In genomic region chr11:7955191-7955590, GRCh38 we compare ENCODE assay signal across 38 cellular contexts. TPM values are rescaled to one million over a fixed set of nuclear protein-coding genes. Genes with fewer than 3 reads are reported as not detected.
"Had no signal": no experiment of that assay in that cellular context is flagged by ENCODE, and none has a peak within 500 bp of the region (broad histone marks: within the 10 kb centered on the region; RNA-seq: fewer than 3 reads in every experiment).

No MANE protein-coding gene starts in this region.

- H3K36me3 Mint-ChIP-seq: activated CD4-positive, alpha-beta memory T cell treated with anti-CD3 and anti-CD28 coated beads for 36 hours; activated naive CD4-positive, alpha-beta T cell treated with anti-CD3 and anti-CD28 coated beads, Interleukin-2, amount 50 U/mL, for 72 hours; activated naive CD8-positive, alpha-beta T cell treated with anti-CD3 and anti-CD28 coated beads for 36 hours had no signal

- H3K4me3 ChIP-seq: adrenal gland, body of pancreas, breast epithelium had no signal

- H3K9me3 Mint-ChIP-seq: activated CD4-positive, alpha-beta memory T cell treated with anti-CD3 and anti-CD28 coated beads for 36 hours; activated CD4-positive, alpha-beta T cell treated with anti-CD3 and anti-CD28 coated beads, Interleukin-2, amount 10 ng/mL, durations not matched to agents 24 days and 14 days; activated CD8-positive, alpha-beta T cell treated with anti-CD3 and anti-CD28 coated beads for 36 hours; activated naive CD4-positive, alpha-beta T cell treated with anti-CD3 and anti-CD28 coated beads, Interleukin-2, amount 50 U/mL, for 72 hours; activated T-cell treated with anti-CD3 and anti-CD28 coated beads, Interleukin-2, amount 50 U/mL, for 72 hours; T-helper 1 cell treated with Interleukin-12 subunit alpha and Interleukin-12 subunit beta and Interleukin-4 antibody, amounts not matched to agents 30 μg/mL and 1 μg/mL, for 36 hours; T-helper 2 cell treated with Interferon-gamma antibody and Interleukin-4, amounts not matched to agents 5 μg/mL and 100 μg/mL, for 36 hours had no signal

- H3K36me3 ChIP-seq: adrenal gland, brain microvascular endothelial cell, breast epithelium had no signal

- DNase-seq: activated B cell treated with CpG ODN at 0.5 μM for 24 hours; activated CD4-positive, alpha-beta memory T cell treated with anti-CD3 and anti-CD28 coated beads for 36 hours; activated CD4-positive, alpha-beta T cell treated with anti-CD3 and anti-CD28 coated beads for 4 hours; activated CD4-positive, alpha-beta T cell treated with anti-CD3 and anti-CD28 coated beads, Interleukin-2, amount 10 ng/mL, durations not matched to agents 24 days and 14 days; activated CD4-positive, alpha-beta T cell treated with anti-CD3 and anti-CD28 coated beads, Interleukin-2, amount 50 U/mL, for 1 hour; activated CD4-positive, alpha-beta T cell treated with anti-CD3 and anti-CD28 coated beads, Interleukin-2, amount 50 U/mL, for 4 hours; activated CD4-positive, CD25-positive, alpha-beta regulatory T cell treated with anti-CD3 and anti-CD28 coated beads, Interleukin-2, amount 50 U/mL, for 72 hours; activated CD8-positive, alpha-beta memory T cell treated with anti-CD3 and anti-CD28 coated beads, Interleukin-2, amount 50 U/mL, for 4 hours; activated CD8-positive, alpha-beta T cell treated with anti-CD3 and anti-CD28 coated beads for 36 hours; activated effector memory CD4-positive, alpha-beta T cell treated with anti-CD3 and anti-CD28 coated beads, Interleukin-2, amount 50 U/mL, for 16 hours; activated gamma-delta T cell treated with Interleukin-2 at 50 U/mL for 16 hours; activated naive CD4-positive, alpha-beta T cell; activated naive CD4-positive, alpha-beta T cell treated with anti-CD3 and anti-CD28 coated beads for 36 hours; activated naive CD4-positive, alpha-beta T cell treated with anti-CD3 and anti-CD28 coated beads, Interleukin-2, amount 50 U/mL, for 16 hours; activated naive CD8-positive, alpha-beta T cell treated with anti-CD3 and anti-CD28 coated beads for 36 hours; activated T-cell treated with anti-CD3 and anti-CD28 coated beads for 4 hours; activated T-cell treated with anti-CD3 and anti-CD28 coated beads, Interleukin-2, amount 50 U/mL, for 1 hour; activated T-cell treated with anti-CD3 and anti-CD28 coated beads, Interleukin-2, amount 50 U/mL, for 4 hours; activated T-cell treated with anti-CD3 and anti-CD28 coated beads, Interleukin-2, amount 50 U/mL, for 72 hours; adrenal gland; amniotic stem cell; aorta; body of pancreas; brain microvascular endothelial cell; central memory CD4-positive, alpha-beta T cell; T-helper 2 cell; T-helper 9 cell had no signal

- ATAC-seq: activated CD8-positive, alpha-beta T cell treated with anti-CD3 and anti-CD28 coated beads for 36 hours; activated naive CD4-positive, alpha-beta T cell treated with anti-CD3 and anti-CD28 coated beads, Interleukin-2, amount 50 U/mL, for 72 hours; activated T-cell treated with anti-CD3 and anti-CD28 coated beads, Interleukin-2, amount 50 U/mL, for 4 hours; activated T-cell treated with anti-CD3 and anti-CD28 coated beads, Interleukin-2, amount 50 U/mL, for 72 hours; body of pancreas had no signal

- H3K9me3 ChIP-seq: adrenal gland, body of pancreas had no signal

- H3K4me1 ChIP-seq: adrenal gland, body of pancreas, breast epithelium had no signal

- H3K4me1 Mint-ChIP-seq: activated B cell treated with CpG ODN at 0.5 μM for 24 hours; activated CD4-positive, alpha-beta T cell treated with anti-CD3 and anti-CD28 coated beads, Interleukin-2, amount 10 ng/mL, durations not matched to agents 24 days and 14 days; activated naive CD8-positive, alpha-beta T cell treated with anti-CD3 and anti-CD28 coated beads for 36 hours had no signal

- H3K27ac ChIP-seq: adrenal gland, body of pancreas, brain microvascular endothelial cell, breast epithelium, VCaP had no signal

- H3K4me3 Mint-ChIP-seq: activated B cell treated with CpG ODN at 0.5 μM for 24 hours; activated CD4-positive, alpha-beta memory T cell treated with anti-CD3 and anti-CD28 coated beads for 36 hours; activated CD4-positive, alpha-beta T cell treated with anti-CD3 and anti-CD28 coated beads, Interleukin-2, amount 10 ng/mL, durations not matched to agents 24 days and 14 days; activated CD8-positive, alpha-beta T cell treated with anti-CD3 and anti-CD28 coated beads for 36 hours; activated naive CD4-positive, alpha-beta T cell treated with anti-CD3 and anti-CD28 coated beads for 36 hours; activated naive CD8-positive, alpha-beta T cell treated with anti-CD3 and anti-CD28 coated beads for 36 hours; activated T-cell treated with anti-CD3 and anti-CD28 coated beads, Interleukin-2, amount 50 U/mL, for 4 hours; activated T-cell treated with anti-CD3 and anti-CD28 coated beads, Interleukin-2, amount 50 U/mL, for 72 hours; T-helper 1 cell treated with Interleukin-12 subunit alpha and Interleukin-12 subunit beta and Interleukin-4 antibody, amounts not matched to agents 30 μg/mL and 1 μg/mL, for 36 hours; T-helper 2 cell treated with Interferon-gamma antibody and Interleukin-4, amounts not matched to agents 5 μg/mL and 100 μg/mL, for 36 hours had no signal

- H3K27me3 ChIP-seq: adrenal gland, body of pancreas, brain microvascular endothelial cell, breast epithelium had no signal

- FAIRE-seq: astrocyte, colon, TTC549 had no signal

- H3K27ac Mint-ChIP-seq: activated B cell treated with CpG ODN at 0.5 μM for 24 hours; activated CD4-positive, alpha-beta memory T cell treated with anti-CD3 and anti-CD28 coated beads for 36 hours; activated CD4-positive, alpha-beta T cell treated with anti-CD3 and anti-CD28 coated beads, Interleukin-2, amount 10 ng/mL, durations not matched to agents 24 days and 14 days; activated CD8-positive, alpha-beta T cell treated with anti-CD3 and anti-CD28 coated beads for 36 hours; activated naive CD4-positive, alpha-beta T cell treated with anti-CD3 and anti-CD28 coated beads for 36 hours; activated naive CD4-positive, alpha-beta T cell treated with anti-CD3 and anti-CD28 coated beads, Interleukin-2, amount 50 U/mL, for 72 hours; activated naive CD8-positive, alpha-beta T cell treated with anti-CD3 and anti-CD28 coated beads for 36 hours; activated T-cell treated with anti-CD3 and anti-CD28 coated beads, Interleukin-2, amount 50 U/mL, for 72 hours; T-helper 1 cell treated with Interleukin-12 subunit alpha and Interleukin-12 subunit beta and Interleukin-4 antibody, amounts not matched to agents 30 μg/mL and 1 μg/mL, for 36 hours; T-helper 2 cell treated with Interferon-gamma antibody and Interleukin-4, amounts not matched to agents 5 μg/mL and 100 μg/mL, for 36 hours had no signal

RNA-seq across cellular contexts. Expression of gene NLRP10, which starts 10.1 kb away (rescaled TPM):
- total RNA-seq: activated B cell treated with CpG ODN at 0.5 μM for 24 hours; activated CD4-positive, alpha-beta memory T cell treated with anti-CD3 and anti-CD28 coated beads for 36 hours; activated CD4-positive, alpha-beta T cell treated with anti-CD3 and anti-CD28 coated beads, Interleukin-2, amount 10 ng/mL, durations not matched to agents 24 days and 14 days; activated CD8-positive, alpha-beta memory T cell treated with anti-CD3 and anti-CD28 coated beads for 36 hours; activated CD8-positive, alpha-beta T cell treated with anti-CD3 and anti-CD28 coated beads for 36 hours; activated naive CD4-positive, alpha-beta T cell treated with anti-CD3 and anti-CD28 coated beads for 36 hours; activated naive CD4-positive, alpha-beta T cell treated with anti-CD3 and anti-CD28 coated beads, Interleukin-2, amount 50 U/mL, for 72 hours; activated naive CD8-positive, alpha-beta T cell treated with anti-CD3 and anti-CD28 coated beads for 36 hours; activated T-cell treated with anti-CD3 and anti-CD28 coated beads, Interleukin-2, amount 50 U/mL, for 4 hours; activated T-cell treated with anti-CD3 and anti-CD28 coated beads, Interleukin-2, amount 50 U/mL, for 72 hours; adrenal gland; aorta; body of pancreas; breast epithelium; cardiac septum; cerebellum had no signal
- polyA plus RNA-seq: adrenal gland, aorta had no signal

RNA-seq across cellular contexts. Expression of gene OR10A3, which starts 13.7 kb away (rescaled TPM):
- total RNA-seq: activated B cell treated with CpG ODN at 0.5 μM for 24 hours; activated CD4-positive, alpha-beta memory T cell treated with anti-CD3 and anti-CD28 coated beads for 36 hours; activated CD4-positive, alpha-beta T cell treated with anti-CD3 and anti-CD28 coated beads, Interleukin-2, amount 10 ng/mL, durations not matched to agents 24 days and 14 days; activated CD8-positive, alpha-beta memory T cell treated with anti-CD3 and anti-CD28 coated beads for 36 hours; activated CD8-positive, alpha-beta T cell treated with anti-CD3 and anti-CD28 coated beads for 36 hours; activated naive CD4-positive, alpha-beta T cell treated with anti-CD3 and anti-CD28 coated beads for 36 hours; activated naive CD4-positive, alpha-beta T cell treated with anti-CD3 and anti-CD28 coated beads, Interleukin-2, amount 50 U/mL, for 72 hours; activated naive CD8-positive, alpha-beta T cell treated with anti-CD3 and anti-CD28 coated beads for 36 hours; activated T-cell treated with anti-CD3 and anti-CD28 coated beads, Interleukin-2, amount 50 U/mL, for 4 hours; activated T-cell treated with anti-CD3 and anti-CD28 coated beads, Interleukin-2, amount 50 U/mL, for 72 hours; adrenal gland; aorta; astrocyte; body of pancreas; breast epithelium; cardiac septum; cerebellum had no signal
- polyA plus RNA-seq: adrenal gland, aorta had no signal

RNA-seq across cellular contexts. Expression of gene OR10A6, which starts 24.1 kb away (rescaled TPM):
- total RNA-seq: activated B cell treated with CpG ODN at 0.5 μM for 24 hours; activated CD4-positive, alpha-beta memory T cell treated with anti-CD3 and anti-CD28 coated beads for 36 hours; activated CD4-positive, alpha-beta T cell treated with anti-CD3 and anti-CD28 coated beads, Interleukin-2, amount 10 ng/mL, durations not matched to agents 24 days and 14 days; activated CD8-positive, alpha-beta memory T cell treated with anti-CD3 and anti-CD28 coated beads for 36 hours; activated CD8-positive, alpha-beta T cell treated with anti-CD3 and anti-CD28 coated beads for 36 hours; activated naive CD4-positive, alpha-beta T cell treated with anti-CD3 and anti-CD28 coated beads for 36 hours; activated naive CD4-positive, alpha-beta T cell treated with anti-CD3 and anti-CD28 coated beads, Interleukin-2, amount 50 U/mL, for 72 hours; activated naive CD8-positive, alpha-beta T cell treated with anti-CD3 and anti-CD28 coated beads for 36 hours; activated T-cell treated with anti-CD3 and anti-CD28 coated beads, Interleukin-2, amount 50 U/mL, for 4 hours; activated T-cell treated with anti-CD3 and anti-CD28 coated beads, Interleukin-2, amount 50 U/mL, for 72 hours; adrenal gland; aorta; body of pancreas; breast epithelium; cardiac septum; cerebellum had no signal
- polyA plus RNA-seq: adrenal gland, aorta had no signal
